In the genomic region with DNA sequence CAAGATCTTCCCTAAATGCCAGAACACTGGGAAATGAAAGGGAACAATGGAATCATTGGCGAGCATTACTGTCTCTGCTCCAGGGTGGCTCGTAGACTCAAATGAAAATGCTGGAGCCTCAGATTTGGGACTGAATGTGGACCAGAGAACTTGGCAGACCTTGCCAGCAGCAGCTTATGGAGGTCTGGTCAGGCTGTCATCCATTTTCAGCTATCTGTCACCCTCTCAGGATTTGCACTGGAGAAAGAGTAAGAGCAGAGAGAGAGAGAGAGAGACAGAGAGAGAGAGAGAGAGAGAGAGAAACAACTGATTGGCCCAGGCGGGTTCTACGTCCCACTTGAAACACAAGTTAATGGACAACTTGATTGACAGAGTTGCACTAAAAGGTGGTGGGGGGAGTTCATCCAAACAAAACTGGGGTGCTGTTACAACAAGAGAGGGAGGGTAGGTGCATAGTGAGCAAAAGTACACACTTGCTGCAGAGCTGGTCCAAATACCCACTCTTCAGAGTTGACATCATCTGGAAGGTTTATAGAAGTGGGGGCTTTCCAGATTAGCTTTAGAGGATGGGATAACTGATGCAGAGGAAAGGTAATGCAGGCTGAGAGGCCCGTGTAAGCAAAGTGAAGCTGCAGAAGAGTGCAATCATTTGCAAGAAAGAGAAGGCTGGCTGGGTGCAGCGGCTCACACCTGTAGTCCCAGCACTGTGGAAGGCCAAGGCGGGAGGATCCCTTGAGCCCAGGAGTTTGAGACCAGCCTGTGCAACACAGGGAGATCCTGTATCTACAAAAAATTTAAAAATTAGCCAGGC, we compare ENCODE assay signal across 15 cellular contexts. TPM values are rescaled to one million over a fixed set of nuclear protein-coding genes. Genes with fewer than 3 reads are reported as not detected.
DNase-seq lines count a peak whose midpoint lies in the region; ATAC-seq and TF ChIP-seq lines count a peak whose summit lies in the region.
"Had no signal": no experiment of that assay in that cellular context is flagged by ENCODE, and none has a peak within 500 bp of the region (broad histone marks: within the 10 kb centered on the region; RNA-seq: fewer than 3 reads in every experiment).

No MANE protein-coding gene starts in this region.

- no peaks in the 10 kb centered on the region for H3K27me3 ChIP-seq in RWPE2 (ENCODE audit: insufficient read depth, poor library complexity, severe bottlenecking)
- H3K27me3 ChIP-seq in dorsolateral prefrontal cortex, result no peaks in the 10 kb centered on the region
- H3K27me3 ChIP-seq: breast epithelium had no signal

- H3K9me3 Mint-ChIP-seq in activated CD4-positive, alpha-beta T cell treated with anti-CD3 and anti-CD28 coated beads, Interleukin-2, amount 10 ng/mL, durations not matched to agents 24 days and 14 days, result peaks cover 9% of the 10 kb centered on the region
- H3K9me3 Mint-ChIP-seq in stimulated activated memory B cell treated with anti-CD40 and anti-IgM and Interleukin-4, amounts not matched to agents 10 μg/mL and 1 μg/mL and 100 μg/mL, for 72 hours, result peaks cover 5% of the 10 kb centered on the region
- H3K9me3 Mint-ChIP-seq: CD8-positive, alpha-beta T cell had no signal

- no peaks in the 10 kb centered on the region for H3K36me3 ChIP-seq in RWPE2 (ENCODE audit: low read depth)
- H3K36me3 ChIP-seq: breast epithelium, left ventricle myocardium inferior, thoracic aorta had no signal

- H3K4me3 ChIP-seq in RWPE2 (ENCODE audit: severe bottlenecking) (no peak overlapping the region), dorsolateral prefrontal cortex (peak overlapping the region in 2 of 59 donors; percentile 18 to 24)
- H3K4me3 ChIP-seq: A549, breast epithelium, left ventricle myocardium inferior, thoracic aorta had no signal

- no peaks in the 10 kb centered on the region for H3K27me3 Mint-ChIP-seq in activated CD4-positive, alpha-beta T cell treated with anti-CD3 and anti-CD28 coated beads, Interleukin-2, amount 10 ng/mL, durations not matched to agents 24 days and 14 days
- H3K27me3 Mint-ChIP-seq in stimulated activated memory B cell treated with anti-CD40 and anti-IgM and Interleukin-4, amounts not matched to agents 10 μg/mL and 1 μg/mL and 100 μg/mL, for 72 hours, result no peaks in the 10 kb centered on the region

- peaks cover 16% of the 10 kb centered on the region for H3K4me1 ChIP-seq in RWPE2 (ENCODE audit: insufficient read depth, poor library complexity, severe bottlenecking)
- H3K4me1 ChIP-seq: breast epithelium had no signal

- intact Hi-C loops in activated CD4-positive, alpha-beta T cell treated with anti-CD3 and anti-CD28 coated beads, Interleukin-2, amount 10 ng/mL, durations not matched to agents 24 days and 14 days (cut with micrococcal nuclease), result no loop called here
- intact Hi-C loops in dorsolateral prefrontal cortex (cut with DNase I), result no loop called here

- H3K4me1 Mint-ChIP-seq in activated CD4-positive, alpha-beta T cell treated with anti-CD3 and anti-CD28 coated beads, Interleukin-2, amount 10 ng/mL, durations not matched to agents 24 days and 14 days, result peaks cover 72% of the 10 kb centered on the region
- peaks cover 32% of the 10 kb centered on the region for H3K4me1 Mint-ChIP-seq in stimulated activated memory B cell treated with anti-CD40 and anti-IgM and Interleukin-4, amounts not matched to agents 10 μg/mL and 1 μg/mL and 100 μg/mL, for 72 hours

- H3K27ac Mint-ChIP-seq in activated CD4-positive, alpha-beta T cell treated with anti-CD3 and anti-CD28 coated beads, Interleukin-2, amount 10 ng/mL, durations not matched to agents 24 days and 14 days, result peak overlapping the region; percentile 84
- peak overlapping the region; percentile 82 for H3K27ac Mint-ChIP-seq in stimulated activated memory B cell treated with anti-CD40 and anti-IgM and Interleukin-4, amounts not matched to agents 10 μg/mL and 1 μg/mL and 100 μg/mL, for 72 hours
- H3K27ac Mint-ChIP-seq: activated naive CD4-positive, alpha-beta T cell treated with anti-CD3 and anti-CD28 coated beads for 36 hours; CD8-positive, alpha-beta T cell had no signal

- H3K9me3 ChIP-seq in RWPE2 (ENCODE audit: severe bottlenecking), result peaks cover 2% of the 10 kb centered on the region
- H3K9me3 ChIP-seq: A549, breast epithelium, left ventricle myocardium inferior, thoracic aorta had no signal

- peaks cover 31% of the 10 kb centered on the region for H3K36me3 Mint-ChIP-seq in activated CD4-positive, alpha-beta T cell treated with anti-CD3 and anti-CD28 coated beads, Interleukin-2, amount 10 ng/mL, durations not matched to agents 24 days and 14 days (ENCODE audit: low read depth)
- no peaks in the 10 kb centered on the region for H3K36me3 Mint-ChIP-seq in stimulated activated memory B cell treated with anti-CD40 and anti-IgM and Interleukin-4, amounts not matched to agents 10 μg/mL and 1 μg/mL and 100 μg/mL, for 72 hours
- H3K36me3 Mint-ChIP-seq: CD8-positive, alpha-beta T cell had no signal

- ATAC-seq in RWPE2 (ENCODE audit: low read depth) (no peak), GM19328 (IDR thresholded peaks at IDR 0.05; ENCODE audit: unreplicated experiment) (no peak)
- ATAC-seq in stimulated activated memory B cell treated with anti-CD40 and anti-IgM and Interleukin-4, amounts not matched to agents 10 μg/mL and 1 μg/mL and 100 μg/mL, for 72 hours, result peak; percentile 69
- ATAC-seq: CD8-positive, alpha-beta T cell had no signal

- TF ChIP-seq CTCF in RWPE2 (IDR thresholded peaks at IDR 0.05; ENCODE audit: poor library complexity, severe bottlenecking) (no peak), dorsolateral prefrontal cortex (IDR thresholded peaks at IDR 0.05 in 54 of 56, conservative IDR thresholded peaks at IDR 0.05 in 2 of 56; ENCODE audit: low read depth in 1 of 56, partially characterized antibody in 56 of 56) (no peak)

- DNase-seq in activated CD4-positive, alpha-beta T cell treated with anti-CD3 and anti-CD28 coated beads, Interleukin-2, amount 10 ng/mL, durations not matched to agents 24 days and 14 days, result no peak
- DNase-seq in activated CD4-positive, alpha-beta T cell treated with anti-CD3 and anti-CD28 coated beads for 48 hours, result no peak
- no peak for DNase-seq in RWPE2 (ENCODE audit: low spot score)
- no peak for DNase-seq in dorsolateral prefrontal cortex
- no peak for DNase-seq in NCI-H69 (lab: John Stamatoyannopoulos, UW)
- no peak for DNase-seq in effector CD8-positive, alpha-beta T cell (lab: John Stamatoyannopoulos, UW)
- DNase-seq: CD8-positive, alpha-beta T cell; left ventricle myocardium inferior; NCI-H446 treated with DMSO at 0.1 percent for 48 hours had no signal

- H3K27ac ChIP-seq in RWPE2 (ENCODE audit: poor library complexity, severe bottlenecking) (peak overlapping the region; percentile 87), dorsolateral prefrontal cortex (peak overlapping the region in 41 of 59 donors; percentile 1 to 79 (median 54))

- peak overlapping the region; percentile 24 for H3K4me3 Mint-ChIP-seq in activated CD4-positive, alpha-beta T cell treated with anti-CD3 and anti-CD28 coated beads, Interleukin-2, amount 10 ng/mL, durations not matched to agents 24 days and 14 days
- H3K4me3 Mint-ChIP-seq in stimulated activated memory B cell treated with anti-CD40 and anti-IgM and Interleukin-4, amounts not matched to agents 10 μg/mL and 1 μg/mL and 100 μg/mL, for 72 hours, result no peak overlapping the region
- H3K4me3 Mint-ChIP-seq: activated naive CD4-positive, alpha-beta T cell treated with anti-CD3 and anti-CD28 coated beads for 36 hours; CD8-positive, alpha-beta T cell had no signal

RNA-seq across cellular contexts. Expression of gene NSMCE1, which starts 16.5 kb away (rescaled TPM):
- 143 and 149 TPM in 2 replicates for total RNA-seq in activated CD4-positive, alpha-beta T cell treated with anti-CD3 and anti-CD28 coated beads, Interleukin-2, amount 10 ng/mL, durations not matched to agents 24 days and 14 days
- total RNA-seq in dorsolateral prefrontal cortex, result 10 to 100 TPM; 22.8 to 53.0 (median 35.7) TPM

RNA-seq across cellular contexts. Expression of gene IL4R, which starts 28.7 kb away (rescaled TPM):
- 345 and 375 TPM in 2 replicates for total RNA-seq in activated CD4-positive, alpha-beta T cell treated with anti-CD3 and anti-CD28 coated beads, Interleukin-2, amount 10 ng/mL, durations not matched to agents 24 days and 14 days
- 10 to 100 TPM in 114 of 120 experiments, 1 to 10 TPM in 6; 6.1 to 78.9 (median 30.8) TPM for total RNA-seq in dorsolateral prefrontal cortex
